ENCODE assay signal across 13 cellular contexts in the genomic region with DNA sequence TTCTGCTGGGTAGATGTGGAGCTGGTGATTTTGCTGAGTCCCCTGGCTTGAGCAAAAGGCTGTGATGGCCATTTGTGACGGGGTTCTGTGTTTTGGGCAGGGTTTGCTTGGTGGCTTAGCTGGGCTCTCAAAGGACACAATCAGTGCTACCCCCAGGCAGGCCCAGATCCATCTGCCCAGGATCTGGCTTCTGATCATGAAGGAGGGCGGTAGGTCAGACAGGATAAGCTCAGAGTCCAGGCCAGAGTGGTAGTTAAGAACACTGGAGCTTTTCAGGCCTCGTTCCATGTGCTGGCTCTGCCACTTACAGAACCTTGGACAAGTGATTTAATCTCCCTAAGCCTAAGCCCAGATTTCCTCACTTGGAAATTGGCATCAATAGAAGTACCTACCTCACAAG. TPM values are rescaled to one million over a fixed set of nuclear protein-coding genes. Genes with fewer than 3 reads are reported as not detected.
DNase-seq lines count a peak whose midpoint lies in the region; ATAC-seq, FAIRE-seq and TF ChIP-seq lines count a peak whose summit lies in the region.
"Had no signal": no experiment of that assay in that cellular context is flagged by ENCODE, and none has a peak within 500 bp of the region (broad histone marks: within the 10 kb centered on the region; RNA-seq: fewer than 3 reads in every experiment).

No MANE protein-coding gene starts in this region.

- in situ Hi-C loops in GM13977 (cut with MboI; ENCODE audit: low pct_unique_long_range_greater_than_20kb, low sequenced_read_pairs, unreplicated experiment), result no loop called here

- peaks cover 0 to 6% of the 10 kb centered on the region in 2 donors for H3K36me3 Mint-ChIP-seq in activated T-cell treated with anti-CD3 and anti-CD28 coated beads, Interleukin-2, amount 50 U/mL, for 72 hours (ENCODE audit: insufficient read depth in 2 of 2)

- no peak for ATAC-seq in activated T-cell treated with anti-CD3 and anti-CD28 coated beads, Interleukin-2, amount 50 U/mL, for 72 hours (replicated peaks in 1 of 2)
- ATAC-seq in upper lobe of left lung (ENCODE audit: low FRiP score in 2 of 2) (peak in 1 of 2 donors; percentile 16), HG02623 (IDR thresholded peaks at IDR 0.05; ENCODE audit: unreplicated experiment) (no peak)
- ATAC-seq: activated CD4-positive, CD25-positive, alpha-beta regulatory T cell treated with anti-CD3 and anti-CD28 coated beads, Interleukin-2, amount 50 U/mL, for 24 hours had no signal

- H3K36me3 ChIP-seq in breast epithelium (no peaks in the 10 kb centered on the region), muscle layer of duodenum (ENCODE audit: control insufficient read depth in 1 of 2, insufficient read depth in 2 of 2, low read length in 2 of 2) (no peaks in the 10 kb centered on the region), upper lobe of left lung (no peaks in the 10 kb centered on the region)
- H3K36me3 ChIP-seq: BE2C, thyroid gland had no signal

- H3K4me1 Mint-ChIP-seq in activated T-cell treated with anti-CD3 and anti-CD28 coated beads, Interleukin-2, amount 50 U/mL, for 72 hours (ENCODE audit: low read depth), result peaks cover 84% of the 10 kb centered on the region

- H3K4me1 ChIP-seq in breast epithelium (no peaks in the 10 kb centered on the region), muscle layer of duodenum (ENCODE audit: control insufficient read depth in 1 of 2, insufficient read depth in 2 of 2, low read length in 2 of 2) (peaks cover 0 to 17% of the 10 kb centered on the region in 2 donors), upper lobe of left lung (peaks cover 4 to 19% (median 12%) of the 10 kb centered on the region in 4 donors)
- H3K4me1 ChIP-seq: BE2C had no signal

- no peak for FAIRE-seq in urothelium cell line (lab: Jason Lieb, UNC)
- FAIRE-seq: GM18507 had no signal

- H3K27ac ChIP-seq in breast epithelium (peak overlapping the region; percentile 74 to 84), muscle layer of duodenum (ENCODE audit: low read length) (peak overlapping the region; percentile 61), upper lobe of left lung (peak overlapping the region; percentile 61 to 74 (median 71))

- TF ChIP-seq EP300 in upper lobe of left lung (IDR thresholded peaks at IDR 0.05), result no peak

- no peak for DNase-seq in activated T-cell treated with anti-CD3 and anti-CD28 coated beads, Interleukin-2, amount 50 U/mL, for 72 hours
- no peak for DNase-seq in activated T-cell treated with anti-CD3 and anti-CD28 coated beads, Interleukin-2, amount 50 U/mL, for 1 hour
- DNase-seq in breast epithelium (ENCODE audit: low spot score in 2 of 2) (no peak), upper lobe of left lung (no peak), GM13977 (ENCODE audit: low spot score) (no peak), urothelium cell line (ENCODE audit: low spot score) (no peak)
- DNase-seq: BE2C, NCI-H526, thyroid gland had no signal

- no peaks in the 10 kb centered on the region for H3K9me3 Mint-ChIP-seq in activated T-cell treated with anti-CD3 and anti-CD28 coated beads, Interleukin-2, amount 50 U/mL, for 72 hours

- H3K27ac Mint-ChIP-seq in activated T-cell treated with anti-CD3 and anti-CD28 coated beads, Interleukin-2, amount 50 U/mL, for 72 hours, result peak overlapping the region; percentile 87

- H3K4me3 ChIP-seq in breast epithelium (no peak overlapping the region), muscle layer of duodenum (ENCODE audit: low read depth in 1 of 2, low read length in 2 of 2) (no peak overlapping the region), upper lobe of left lung (no peak overlapping the region)
- H3K4me3 ChIP-seq: thyroid gland had no signal

- TF ChIP-seq CTCF in breast epithelium (IDR thresholded peaks at IDR 0.05) (no peak), upper lobe of left lung (IDR thresholded peaks at IDR 0.05) (no peak), GM13977 (IDR thresholded peaks at IDR 0.05; ENCODE audit: extremely low read depth, insufficient read depth, missing control alignments) (no peak)

- no peaks in the 10 kb centered on the region for H3K27me3 ChIP-seq in breast epithelium
- no peaks in the 10 kb centered on the region for H3K27me3 ChIP-seq in muscle layer of duodenum (ENCODE audit: low read depth, low read length)
- no peaks in the 10 kb centered on the region for H3K27me3 ChIP-seq in upper lobe of left lung
- H3K27me3 ChIP-seq: BE2C, thyroid gland had no signal

- WGBS in upper lobe of left lung, 2 donors, result 83 to 94% methylated on average over 1 to 3 of the region's 3 CpGs

- H3K9me3 ChIP-seq in breast epithelium (no peaks in the 10 kb centered on the region), muscle layer of duodenum (ENCODE audit: control insufficient read depth in 1 of 2, low read length in 2 of 2) (no peaks in the 10 kb centered on the region), upper lobe of left lung (no peaks in the 10 kb centered on the region)
- H3K9me3 ChIP-seq: BE2C, thyroid gland had no signal

- no peaks in the 10 kb centered on the region for H3K27me3 Mint-ChIP-seq in activated T-cell treated with anti-CD3 and anti-CD28 coated beads, Interleukin-2, amount 50 U/mL, for 72 hours (ENCODE audit: low read depth)

- TF ChIP-seq POLR2A in breast epithelium (IDR thresholded peaks at IDR 0.05) (no peak), upper lobe of left lung (IDR thresholded peaks at IDR 0.05) (no peak)

- intact Hi-C loops in breast epithelium (cut with DNase I; ENCODE audit: low total_unique reads), result no loop called here

- peak overlapping the region; percentile 70 to 86 for H3K4me3 Mint-ChIP-seq in activated T-cell treated with anti-CD3 and anti-CD28 coated beads, Interleukin-2, amount 50 U/mL, for 72 hours

RNA-seq across cellular contexts. Expression of a gene that starts 36.2 kb away (rescaled TPM):
- total RNA-seq in activated T-cell treated with anti-CD3 and anti-CD28 coated beads, Interleukin-2, amount 50 U/mL, for 72 hours, result 10 to 100 TPM in 1 of 2 donors, 1 to 10 TPM in 1; 6.9 to 18.5 TPM
- 1 to 10 TPM; 4.7 to 6.2 (median 4.8) TPM for total RNA-seq in breast epithelium
- total RNA-seq in upper lobe of left lung, result 10 to 100 TPM; 24.0 to 54.2 (median 40.4) TPM
